ENCODE assay signal across 8 cellular contexts in genomic region chr7:139016931-139017511, GRCh38. TPM values are rescaled to one million over a fixed set of nuclear protein-coding genes. Genes with fewer than 3 reads are reported as not detected.
A peak's percentile ranks its signal among the peaks of the same experiment; 100 is the strongest.
DNase-seq lines count a peak whose midpoint lies in the region; ATAC-seq and TF ChIP-seq lines count a peak whose summit lies in the region.

No MANE protein-coding gene starts in this region.

- H2AFZ ChIP-seq in DND-41 (ENCODE audit: low read depth, low read length) (peak overlapping the region; percentile 59; the same call in 1 of the 2 replicates), PC-9 (no peak overlapping the region), fibroblast of lung (ENCODE audit: low read length) (peak overlapping the region; percentile 45), neuronal stem cell (ENCODE audit: low read length) (peak overlapping the region; percentile 78)

- no peak overlapping the region for H2AK5ac ChIP-seq in neuronal stem cell (ENCODE audit: low read depth, low read length)

- H4K8ac ChIP-seq in neuronal stem cell (ENCODE audit: low read depth, low read length) = no peak overlapping the region

- H3K27me3 ChIP-seq in DND-41 (ENCODE audit: insufficient read depth, low read length, poor library complexity) (no peaks in the 10 kb centered on the region), PC-9 (ENCODE audit: insufficient read depth, low read depth) (no peaks in the 10 kb centered on the region), fibroblast of lung (ENCODE audit: control insufficient read depth, insufficient read depth, low read length) (peaks cover 2% of the 10 kb centered on the region), neuronal stem cell (ENCODE audit: control insufficient read depth in 3 of 3, insufficient read depth in 3 of 3, low read depth in 1 of 3, low read length in 3 of 3) (peaks cover 0 to 6% (median 0%) of the 10 kb centered on the region in 3 experiments), thyroid gland (no peaks in the 10 kb centered on the region)

- intact Hi-C loops in PC-9 (cut with micrococcal nuclease; ENCODE audit: unreplicated experiment) (loop anchor here (1.0 kb wide), 1 partner anchor 58 kb away; no protein-coding TSS in a partner anchor), thyroid gland (cut with DNase I) (loop anchor here (2.0 kb wide), 1 partner anchor 58 kb away; no protein-coding TSS in a partner anchor)

- POLR2A ChIA-PET in PC-9 (lab: Charles Lee; ENCODE audit: unreplicated experiment) = interaction anchor here (0.6 kb wide), 2 partner anchors 19 to 31 kb away, joined by 4 read pairs; no protein-coding TSS in a partner anchor

- DNase-seq in DND-41 (peak; percentile 75), PC-9 (peak; percentile 51 to 56), fibroblast of lung (ENCODE audit: low read depth in 2 of 2) (peak; percentile 62 to 74), neuronal stem cell (ENCODE audit: low spot score) (peak; percentile 23), thyroid gland (peak; percentile 77 to 86)
- peak; percentile 72 for DNase-seq in Jurkat, Clone E6-1 (ENCODE audit: low read depth, low spot score)
- DNase-seq in activated T-cell treated with anti-CD3 and anti-CD28 coated beads, Interleukin-2, amount 50 U/mL, for 1 hour = peak; percentile 53

- no peaks in the 10 kb centered on the region for H4K20me1 ChIP-seq in DND-41 (ENCODE audit: insufficient read depth, low read length)
- H4K20me1 ChIP-seq in PC-9 (ENCODE audit: insufficient read depth) = no peaks in the 10 kb centered on the region; the same call in 1 of the 2 replicates
- H4K20me1 ChIP-seq in fibroblast of lung (ENCODE audit: control insufficient read depth, extremely low read depth, insufficient read depth, low read length) = no peaks in the 10 kb centered on the region

- no peak overlapping the region for H2BK15ac ChIP-seq in neuronal stem cell (ENCODE audit: low read length)

- CTCF ChIA-PET in PC-9 (lab: Charles Lee) = interaction anchor here (0.6 to 1.1 kb wide), 6 partner anchors 12 to 986 kb away, joined by 3 to 13 read pairs (median 8); no protein-coding TSS in a partner anchor

- H2BK120ac ChIP-seq in neuronal stem cell (ENCODE audit: low read depth, low read length) = no peak overlapping the region

- H3K4me2 ChIP-seq in DND-41 (ENCODE audit: insufficient read depth, low read length) = 0 out of 2 replicates have a peak overlapping the region, but pooled peaks have one; percentile 21
- H3K4me2 ChIP-seq in PC-9 = no peak overlapping the region
- H3K4me2 ChIP-seq in fibroblast of lung (ENCODE audit: extremely low read depth, insufficient read depth, low read length) = no peak overlapping the region
- no peak overlapping the region for H3K4me2 ChIP-seq in neuronal stem cell (ENCODE audit: insufficient read depth, low read length, poor library complexity, severe bottlenecking)

- H3K36me3 ChIP-seq in DND-41 (ENCODE audit: insufficient read depth, low read length) = peaks cover 10% of the 10 kb centered on the region
- H3K36me3 ChIP-seq in PC-9 (ENCODE audit: low read depth) = no peaks in the 10 kb centered on the region
- H3K36me3 ChIP-seq in fibroblast of lung (ENCODE audit: control insufficient read depth, insufficient read depth, low read length) = no peaks in the 10 kb centered on the region
- H3K36me3 ChIP-seq in neuronal stem cell (replicated peaks in 1 of 2; ENCODE audit: control insufficient read depth in 2 of 2, insufficient read depth in 2 of 2, low read length in 2 of 2) = no peaks in the 10 kb centered on the region
- no peaks in the 10 kb centered on the region for H3K36me3 ChIP-seq in thyroid gland

- TF ChIP-seq CTCF in DND-41 (IDR thresholded peaks at IDR 0.05; ENCODE audit: borderline replicate concordance, extremely low read depth, low read length, poor library complexity, severe bottlenecking) (peak; percentile 89), PC-9 (conservative IDR thresholded peaks at IDR 0.05) (peak; percentile 83), fibroblast of lung (conservative IDR thresholded peaks at IDR 0.05 in 1 of 2, IDR thresholded peaks at IDR 0.05 in 1 of 2; ENCODE audit: low read depth in 1 of 2, low read length in 2 of 2) (peak; percentile 72 to 78), thyroid gland (IDR thresholded peaks at IDR 0.05) (peak in 5 of 6 experiments; percentile 34 to 85 (median 73))

- no peak overlapping the region for H4K91ac ChIP-seq in neuronal stem cell (ENCODE audit: low read depth, low read length, poor library complexity)

- ATAC-seq in DND-41 (ENCODE audit: insufficient read depth, low read depth) (peak; percentile 98), GM21529 (IDR thresholded peaks at IDR 0.05; ENCODE audit: unreplicated experiment) (peak; percentile 94)

- H3K79me1 ChIP-seq in neuronal stem cell (ENCODE audit: low read depth, low read length) = no peaks in the 10 kb centered on the region

- BruUV-seq in PC-9 (replicated peaks; lab: Mats Ljungman, UMichigan) = no TSS peak

- no peaks in the 10 kb centered on the region for H3K79me2 ChIP-seq in DND-41 (ENCODE audit: insufficient read depth, low read length)
- H3K79me2 ChIP-seq in PC-9 (ENCODE audit: low read depth) = no peaks in the 10 kb centered on the region
- no peaks in the 10 kb centered on the region for H3K79me2 ChIP-seq in fibroblast of lung (ENCODE audit: control insufficient read depth, insufficient read depth, low read length)

- no CpG with 5 or more reads among the region's 7 CpGs for WGBS in neuronal stem cell (ENCODE audit: extremely low coverage in 2 of 2, insufficient read length in 2 of 2, insufficient replicate concordance in 1 of 2), 2 donors
- WGBS in thyroid gland, 2 donors = 30 to 32% methylated on average over 7 of the region's 7 CpGs

- H3K4me1 ChIP-seq in DND-41 (ENCODE audit: insufficient read depth, low read length) = peaks cover 3% of the 10 kb centered on the region
- no peaks in the 10 kb centered on the region for H3K4me1 ChIP-seq in PC-9 (replicated peaks; ENCODE audit: insufficient read depth)
- H3K4me1 ChIP-seq in fibroblast of lung (ENCODE audit: control insufficient read depth, extremely low read depth, insufficient read depth, low read length) = peaks cover 2% of the 10 kb centered on the region
- H3K4me1 ChIP-seq in neuronal stem cell (ENCODE audit: control insufficient read depth in 2 of 2, insufficient read depth in 1 of 2, low read depth in 1 of 2, low read length in 2 of 2) = peaks cover 0 to 7% of the 10 kb centered on the region in 2 donors
- peaks cover 0 to 9% of the 10 kb centered on the region in 2 donors for H3K4me1 ChIP-seq in thyroid gland

- peaks cover 22% of the 10 kb centered on the region; the same call in 1 of the 2 replicates for H3F3A ChIP-seq in PC-9 (ENCODE audit: insufficient read depth, low read depth)

- TF ChIP-seq POLR2A in thyroid gland (IDR thresholded peaks at IDR 0.05) = no peak

- H3K9me3 ChIP-seq in DND-41 (ENCODE audit: insufficient read depth, low read length, severe bottlenecking) (no peaks in the 10 kb centered on the region), PC-9 (ENCODE audit: insufficient read depth, low read depth) (no peaks in the 10 kb centered on the region), fibroblast of lung (ENCODE audit: control insufficient read depth, insufficient read depth, low read depth, low read length) (no peaks in the 10 kb centered on the region), neuronal stem cell (replicated peaks in 1 of 2; ENCODE audit: control insufficient read depth in 2 of 2, insufficient read depth in 1 of 2, low read depth in 1 of 2, low read length in 2 of 2) (no peaks in the 10 kb centered on the region), thyroid gland (no peaks in the 10 kb centered on the region)

- no peak overlapping the region for H3K4ac ChIP-seq in neuronal stem cell (ENCODE audit: low read length)

- H3K18ac ChIP-seq in neuronal stem cell (ENCODE audit: low read length) = no peak overlapping the region

- no peaks in the 10 kb centered on the region for H3K9me2 ChIP-seq in PC-9 (ENCODE audit: insufficient read depth)

- H2BK12ac ChIP-seq in neuronal stem cell (ENCODE audit: low read length) = no peak overlapping the region

- no peak overlapping the region for H3K14ac ChIP-seq in neuronal stem cell (ENCODE audit: low read length)

- no peak overlapping the region for H2BK5ac ChIP-seq in neuronal stem cell (ENCODE audit: low read length)

- H3K23ac ChIP-seq in neuronal stem cell (ENCODE audit: low read depth, low read length, poor library complexity) = no peak overlapping the region

- no peak overlapping the region for H3K9ac ChIP-seq in DND-41 (ENCODE audit: low read depth, low read length)
- no peak overlapping the region for H3K9ac ChIP-seq in fibroblast of lung (ENCODE audit: insufficient read depth, low read length)
- no peak overlapping the region for H3K9ac ChIP-seq in neuronal stem cell (ENCODE audit: low read depth, low read length, poor library complexity)

- no peak overlapping the region for H3K4me3 ChIP-seq in DND-41 (ENCODE audit: low read depth in 1 of 2, low read length in 2 of 2)
- H3K4me3 ChIP-seq in Jurkat, Clone E6-1 (ENCODE audit: low read length) = no peak overlapping the region
- no peak overlapping the region for H3K4me3 ChIP-seq in PC-9
- H3K4me3 ChIP-seq in fibroblast of lung (replicated peaks in 1 of 4; ENCODE audit: control extremely low read depth in 1 of 4, insufficient read depth in 1 of 4, low read depth in 3 of 4, low read length in 4 of 4) = no peak overlapping the region
- H3K4me3 ChIP-seq in neuronal stem cell (ENCODE audit: low read length in 2 of 2) = no peak overlapping the region
- no peak overlapping the region for H3K4me3 ChIP-seq in thyroid gland (replicated peaks in 1 of 3)

- no peak overlapping the region for H3K27ac ChIP-seq in DND-41 (ENCODE audit: low read length)
- no peak overlapping the region for H3K27ac ChIP-seq in PC-9
- H3K27ac ChIP-seq in fibroblast of lung (ENCODE audit: insufficient read depth, low read length) = no peak overlapping the region
- H3K27ac ChIP-seq in neuronal stem cell (replicated peaks; ENCODE audit: low read length) = no peak overlapping the region
- H3K27ac ChIP-seq in thyroid gland = no peak overlapping the region

RNA-seq across cellular contexts. Expression of gene ZC3HAV1L, which starts 18.8 kb away (rescaled TPM):
- 6.0 TPM for polyA plus RNA-seq in Jurkat, Clone E6-1 (2012; ENCODE audit: insufficient read depth, insufficient read length)
- total RNA-seq in PC-9 (2021) (34.2 and 34.8 TPM in 2 replicates), fibroblast of lung (5.3 and 8.5 TPM in 2 replicates), thyroid gland (10 to 100 TPM; 31.7 to 73.7 (median 45.5) TPM)
- polyA plus RNA-seq in fibroblast of lung = 5.1 and 8.9 TPM in 2 replicates
- polyA plus RNA-seq in fibroblast of lung (2012) = 2.4 and 4.2 TPM in 2 replicates
- polyA minus RNA-seq in fibroblast of lung (ENCODE audit: low replicate concordance) = 4.3 and 5.0 TPM in 2 replicates
- 5.1 TPM for polyA plus RNA-seq in neuronal stem cell (2013, experiment 1 of 2)
- polyA plus RNA-seq in neuronal stem cell (2013, experiment 2 of 2) = 5.3 TPM

RNA-seq across cellular contexts. Expression of gene KIAA1549, which starts 35.8 kb away (rescaled TPM):
- 7.4 TPM for polyA plus RNA-seq in Jurkat, Clone E6-1 (2012; ENCODE audit: insufficient read depth, insufficient read length)
- total RNA-seq in PC-9 (2021) (20.2 and 26.6 TPM in 2 replicates), fibroblast of lung (0.66 and 0.77 TPM in 2 replicates), thyroid gland (1 to 10 TPM; 1.2 to 3.9 (median 2.6) TPM)
- 0.48 and 1.5 TPM in 2 replicates for polyA plus RNA-seq in fibroblast of lung
- polyA plus RNA-seq in fibroblast of lung (2012) = 1.1 and 2.3 TPM in 2 replicates
- 4.2 and 7.1 TPM in 2 replicates for polyA minus RNA-seq in fibroblast of lung (ENCODE audit: low replicate concordance)
- polyA plus RNA-seq in neuronal stem cell (2013, experiment 1 of 2) = 10.0 TPM
- 10.6 TPM for polyA plus RNA-seq in neuronal stem cell (2013, experiment 2 of 2)

Comparison
In these comparisons a context has a peak if more than half of its experiments do, and no peak if none do; other contexts are left out.
1. DNase-seq: peak in every context shown above with its lines; median percentile 82 in thyroid gland; 75 in DND-41; 72 in Jurkat, Clone E6-1; 68 in fibroblast of lung; 54 in PC-9; 53 in activated T-cell treated with anti-CD3 and anti-CD28 coated beads, Interleukin-2, amount 50 U/mL, for 1 hour; 23 in neuronal stem cell.